In the genomic region with DNA sequence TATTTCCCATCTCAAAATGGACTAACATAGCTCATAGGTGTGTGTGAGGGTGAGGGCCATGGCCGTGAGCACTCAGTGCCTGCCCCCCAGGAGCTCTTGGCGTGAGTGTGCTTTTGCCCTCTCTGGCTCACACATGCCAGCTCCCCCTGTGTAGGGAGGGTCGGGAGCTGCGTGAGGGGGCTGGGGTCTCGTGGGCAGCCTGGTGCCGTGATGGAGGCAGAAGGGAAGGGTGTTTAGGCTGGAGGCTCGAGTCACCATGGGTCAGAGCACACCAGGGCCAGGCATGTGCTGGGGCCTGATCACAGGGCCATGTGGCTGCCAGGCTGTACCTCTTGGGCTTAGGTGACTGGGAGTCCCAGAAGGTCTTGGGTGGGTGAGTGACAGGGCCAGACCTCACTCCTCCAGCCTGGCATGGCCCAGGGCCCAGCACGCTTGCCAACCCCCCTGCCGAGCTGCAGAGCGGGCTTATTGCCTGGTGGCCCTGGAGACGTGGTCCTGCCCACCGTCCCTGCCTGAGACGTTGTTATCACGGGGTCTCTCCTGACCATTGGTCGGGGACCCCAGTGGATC, we compare ENCODE assay signal across 24 cellular contexts. TPM values are rescaled to one million over a fixed set of nuclear protein-coding genes. Genes with fewer than 3 reads are reported as not detected.
"Had no signal": no experiment of that assay in that cellular context is flagged by ENCODE, and none has a peak within 500 bp of the region (broad histone marks: within the 10 kb centered on the region; RNA-seq: fewer than 3 reads in every experiment).

No MANE protein-coding gene starts in this region.

- H3K27me3 ChIP-seq: MG63 had no signal

- H3K4me1 ChIP-seq: breast epithelium had no signal

- H3K9ac ChIP-seq: KMS-11, SK-N-SH had no signal

- H3K4me2 ChIP-seq: KMS-11, SK-N-SH had no signal

- H3K9me3 ChIP-seq: breast epithelium, MG63, SJCRH30, SK-N-SH had no signal

- DNase-seq: activated CD4-positive, alpha-beta memory T cell treated with anti-CD3 and anti-CD28 coated beads, Interleukin-2, amount 10 ng/mL, durations not matched to agents 7 days and 5 days; activated CD4-positive, alpha-beta T cell treated with anti-CD3 and anti-CD28 coated beads for 36 hours; activated CD4-positive, alpha-beta T cell treated with anti-CD3 and anti-CD28 coated beads, Interleukin-2, amount 50 U/mL, for 1 hour; activated gamma-delta T cell treated with Interleukin-2 at 50 U/mL for 16 hours; activated naive CD4-positive, alpha-beta T cell treated with anti-CD3 and anti-CD28 coated beads, Interleukin-2, amount 10 ng/mL, durations not matched to agents 7 days and 5 days; activated naive CD8-positive, alpha-beta T cell treated with anti-CD3 and anti-CD28 coated beads for 36 hours; activated T-cell treated with anti-CD3 and anti-CD28 coated beads, Interleukin-2, amount 50 U/mL, for 72 hours; MG63; MV-4-11; NCI-H1930; NCI-H2171; NCI-H2227 treated with DMSO at 0.1 percent for 48 hours; NCI-H446 treated with DMSO at 0.1 percent for 48 hours; NCI-H524 treated with DMSO at 0.1 percent for 48 hours; NCI-H748 treated with DMSO at 0.1 percent for 48 hours; SJCRH30; SK-N-SH; T-helper 1 cell; WERI-Rb-1 had no signal

- H3K36me3 ChIP-seq: breast epithelium, MG63, SJCRH30, WERI-Rb-1 had no signal

- H3K4me3 ChIP-seq: breast epithelium, MG63, SJCRH30 had no signal

- H3K27ac ChIP-seq: breast epithelium, KMS-11, SJCRH30 had no signal

RNA-seq across cellular contexts. Expression of a gene that starts 44.0 kb away (rescaled TPM):
- total RNA-seq: activated CD4-positive, alpha-beta memory T cell treated with anti-CD3 and anti-CD28 coated beads, Interleukin-2, amount 10 ng/mL, durations not matched to agents 7 days and 5 days; activated CD4-positive, alpha-beta T cell treated with anti-CD3 and anti-CD28 coated beads for 36 hours; activated CD8-positive, alpha-beta memory T cell treated with anti-CD3 and anti-CD28 coated beads for 36 hours; activated naive CD8-positive, alpha-beta T cell treated with anti-CD3 and anti-CD28 coated beads for 36 hours; activated T-cell treated with anti-CD3 and anti-CD28 coated beads, Interleukin-2, amount 50 U/mL, for 72 hours; activated T-helper 2 cell treated with anti-CD3 and anti-CD28 coated beads, Interferon-gamma antibody, Interleukin-2, Interleukin-4, amounts not matched to agents 10 μg/mL and 5 μg/mL and 100 μg/mL, durations not matched to agents 14 hours and 24 hours and 36 hours; T-helper 2 cell treated with Interferon-gamma antibody and Interleukin-4, amounts not matched to agents 100 ng/mL and 5 ng/mL, for 36 hours had no signal
